In genomic region chr20:63828951-63829350, GRCh38 we compare ENCODE assay signal across 1 cellular context.
TF ChIP-seq lines count a peak whose summit lies in the region.

No MANE protein-coding gene starts in this region.

TF ChIP-seq in IMR-90, 13 proteins besides CTCF, POLR2A, EP300 and RAD21:
- TF ChIP-seq USF2 (IDR thresholded peaks at IDR 0.05; ENCODE audit: low read depth, low read length), result no peak
- no peak for TF ChIP-seq NFE2L2 (IDR thresholded peaks at IDR 0.05; ENCODE audit: low read depth, low read length)
- no peak for TF ChIP-seq ELK1 (IDR thresholded peaks at IDR 0.05; ENCODE audit: borderline replicate concordance, low read depth, low read length)
- TF ChIP-seq BHLHE40 (IDR thresholded peaks at IDR 0.05; ENCODE audit: low read depth, low read length), result no peak
- no peak for TF ChIP-seq RCOR1 (IDR thresholded peaks at IDR 0.05; ENCODE audit: insufficient replicate concordance, low read length)
